In the genomic region with DNA sequence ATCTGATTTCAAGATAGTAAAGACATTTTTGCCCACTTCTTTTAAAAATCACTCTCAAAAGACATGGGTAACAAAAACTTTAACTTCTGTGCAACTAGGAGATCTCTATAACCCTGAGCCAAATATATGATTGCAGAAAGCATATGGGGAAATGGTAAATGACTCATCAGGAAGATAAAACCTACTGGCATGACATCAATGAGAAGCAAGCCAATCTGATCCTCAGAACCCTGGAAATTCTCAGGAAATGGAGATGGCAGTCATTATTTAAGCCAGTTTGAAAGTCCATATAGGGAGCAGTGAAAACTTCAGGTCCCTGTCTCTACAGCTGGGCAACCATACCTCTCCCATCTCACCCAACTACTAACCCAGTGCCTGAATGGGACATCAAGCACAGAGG, we compare ENCODE assay signal across 19 cellular contexts.
DNase-seq lines count a peak whose midpoint lies in the region; ATAC-seq, FAIRE-seq and TF ChIP-seq lines count a peak whose summit lies in the region.
"Had no signal": no experiment of that assay in that cellular context is flagged by ENCODE, and none has a peak within 500 bp of the region (broad histone marks: within the 10 kb centered on the region; RNA-seq: fewer than 3 reads in every experiment).

No MANE protein-coding gene starts in this region.

- H3K36me3 ChIP-seq in astrocyte (ENCODE audit: insufficient read depth, low read length) = no peaks in the 10 kb centered on the region
- H3K36me3 ChIP-seq in small intestine (ENCODE audit: control insufficient read depth in 2 of 2, insufficient read depth in 2 of 2, low read length in 2 of 2) = no peaks in the 10 kb centered on the region
- H3K36me3 ChIP-seq: upper lobe of left lung had no signal

- H3K27me3 ChIP-seq in astrocyte (ENCODE audit: insufficient read depth, low read length) (no peaks in the 10 kb centered on the region), small intestine (ENCODE audit: control insufficient read depth in 2 of 2, insufficient read depth in 2 of 2, low read length in 2 of 2) (no peaks in the 10 kb centered on the region)
- H3K27me3 ChIP-seq: upper lobe of left lung had no signal

- H3K9me3 ChIP-seq in astrocyte (ENCODE audit: insufficient read depth, low read depth, low read length) (no peaks in the 10 kb centered on the region), small intestine (ENCODE audit: control insufficient read depth, low read depth) (no peaks in the 10 kb centered on the region)
- H3K9me3 ChIP-seq: upper lobe of left lung had no signal

- H3K4me1 Mint-ChIP-seq in astrocyte (ENCODE audit: low read depth, unreplicated experiment) = peaks cover 21% of the 10 kb centered on the region
- H3K4me1 Mint-ChIP-seq: central memory CD8-positive, alpha-beta T cell; stimulated activated effector memory CD8-positive, alpha-beta T cell treated with anti-CD3 and anti-CD28 coated beads, Interleukin-12 subunit alpha, Interleukin-12 subunit beta, amount 100 ng/mL, for 72 hours had no signal

- FAIRE-seq in astrocyte (lab: Jason Lieb, UNC) = peak; percentile 72
- FAIRE-seq in small intestine (lab: Jason Lieb, UNC) = no peak
- FAIRE-seq: H54 had no signal

- H3K27ac Mint-ChIP-seq in astrocyte (ENCODE audit: unreplicated experiment) = no peak overlapping the region
- H3K27ac Mint-ChIP-seq: stimulated activated effector memory CD8-positive, alpha-beta T cell treated with anti-CD3 and anti-CD28 coated beads, Interleukin-12 subunit alpha, Interleukin-12 subunit beta, amount 100 ng/mL, for 72 hours had no signal

- H3K4me3 ChIP-seq in astrocyte (ENCODE audit: insufficient read depth, low read depth, low read length) = no peak overlapping the region
- no peak overlapping the region for H3K4me3 ChIP-seq in small intestine (ENCODE audit: low read depth in 1 of 2, low read length in 2 of 2)
- H3K4me3 ChIP-seq: upper lobe of left lung had no signal

- ATAC-seq in GM19023 (IDR thresholded peaks at IDR 0.05; ENCODE audit: unreplicated experiment) = no peak
- ATAC-seq: stimulated activated effector memory CD8-positive, alpha-beta T cell treated with anti-CD3 and anti-CD28 coated beads, Interleukin-12 subunit alpha, Interleukin-12 subunit beta, amount 100 ng/mL, for 72 hours had no signal

- H3K27me3 Mint-ChIP-seq in astrocyte (ENCODE audit: low read depth, unreplicated experiment) = no peaks in the 10 kb centered on the region
- H3K27me3 Mint-ChIP-seq: central memory CD8-positive, alpha-beta T cell had no signal

- no peak overlapping the region for H3K9ac ChIP-seq in astrocyte (ENCODE audit: low read length)
- H3K9ac ChIP-seq: KMS-11 had no signal

- H2AFZ ChIP-seq in astrocyte (ENCODE audit: low read depth, low read length) = peak overlapping the region; percentile 1

- no peak for TF ChIP-seq CTCF in astrocyte (IDR thresholded peaks at IDR 0.05; ENCODE audit: insufficient read depth, low read depth, low read length)

- H3K9me3 Mint-ChIP-seq in astrocyte (ENCODE audit: unreplicated experiment) = no peaks in the 10 kb centered on the region
- H3K9me3 Mint-ChIP-seq: central memory CD8-positive, alpha-beta T cell; stimulated activated effector memory CD8-positive, alpha-beta T cell treated with anti-CD3 and anti-CD28 coated beads, Interleukin-12 subunit alpha, Interleukin-12 subunit beta, amount 100 ng/mL, for 72 hours had no signal

- H3K4me1 ChIP-seq in astrocyte (ENCODE audit: insufficient read depth, low read length) (peaks cover 33% of the 10 kb centered on the region), small intestine (ENCODE audit: control insufficient read depth in 2 of 2, insufficient read depth in 1 of 2, low read depth in 1 of 2, low read length in 1 of 2) (no peaks in the 10 kb centered on the region)

- no peaks in the 10 kb centered on the region for H3K79me2 ChIP-seq in astrocyte (ENCODE audit: insufficient read depth, low read length)

- peak; percentile 20 for DNase-seq in COLO829 (ENCODE audit: low spot score)
- peak; percentile 67 for DNase-seq in M059J (ENCODE audit: low read depth)
- DNase-seq in astrocyte (ENCODE audit: low read depth) = peak; percentile 69
- peak; percentile 23 for DNase-seq in glomerular visceral epithelial cell (ENCODE audit: extremely low spot score)
- no peak for DNase-seq in small intestine
- DNase-seq in stimulated activated naive CD4-positive, alpha-beta T cell treated with Interleukin-2 at 50 U/mL for 16 hours (lab: John Stamatoyannopoulos, UW) = no peak
- DNase-seq in ACHN = no peak
- DNase-seq: activated gamma-delta T cell treated with Interleukin-2 at 50 U/mL for 16 hours; C1 segment of cervical spinal cord; NCI-H1694; NCI-H774; stimulated activated CD4-positive, alpha-beta T cell treated with anti-CD3 and anti-CD28 coated beads, Interleukin-4, amount 100 ng/mL, for 1 hour; upper lobe of left lung had no signal

- no peaks in the 10 kb centered on the region for H3K36me3 Mint-ChIP-seq in astrocyte (ENCODE audit: low read depth, unreplicated experiment)
- H3K36me3 Mint-ChIP-seq: stimulated activated effector memory CD8-positive, alpha-beta T cell treated with anti-CD3 and anti-CD28 coated beads, Interleukin-12 subunit alpha, Interleukin-12 subunit beta, amount 100 ng/mL, for 72 hours had no signal

- in situ Hi-C loops in ACHN (cut with HindIII; ENCODE audit: low pct_ligation_motif_present, low pct_unique_long_range_greater_than_20kb, low sequenced_read_pairs) = no loop called here

- H4K20me1 ChIP-seq in astrocyte (ENCODE audit: insufficient read depth, low read length) = no peaks in the 10 kb centered on the region

- H3K4me2 ChIP-seq in astrocyte (ENCODE audit: low read length) = no peak overlapping the region
- H3K4me2 ChIP-seq: KMS-11 had no signal

- H3K4me3 Mint-ChIP-seq in astrocyte (ENCODE audit: unreplicated experiment) = no peak overlapping the region
- H3K4me3 Mint-ChIP-seq: central memory CD8-positive, alpha-beta T cell; stimulated activated effector memory CD8-positive, alpha-beta T cell treated with anti-CD3 and anti-CD28 coated beads, Interleukin-12 subunit alpha, Interleukin-12 subunit beta, amount 100 ng/mL, for 72 hours had no signal

- H3K27ac ChIP-seq in astrocyte (ENCODE audit: low read depth, low read length) = peak overlapping the region; percentile 96
- H3K27ac ChIP-seq in small intestine (ENCODE audit: low read depth in 1 of 2, low read length in 1 of 2) = no peak overlapping the region
- H3K27ac ChIP-seq: KMS-11, upper lobe of left lung, VCaP had no signal

Comparison
In these comparisons a context has a peak if more than half of its experiments do, and no peak if none do; other contexts are left out.
1. DNase-seq: peak in COLO829 (single experiment), M059J (single experiment), astrocyte (single experiment) and glomerular visceral epithelial cell (single experiment); none in small intestine (single experiment), stimulated activated naive CD4-positive, alpha-beta T cell treated with Interleukin-2 at 50 U/mL for 16 hours (single experiment) and ACHN (single experiment).